Comparison of ENCODE assay signal across 1 cellular context in genomic region chr6:99282479-99283062, GRCh38.
TF ChIP-seq lines count a peak whose summit lies in the region.

No MANE protein-coding gene starts in this region.

TF ChIP-seq in H1, 55 proteins besides CTCF, POLR2A, EP300 and RAD21 (continued from another document):
- TF ChIP-seq ASH2L (IDR thresholded peaks at IDR 0.05; ENCODE audit: low read length): no peak
TF ChIP-seq in H1: peak in this region for 0.
